21 cellular contexts compared by ENCODE assay signal in genomic region chr2:205001306-205001966, GRCh38.
"Had no signal": no experiment of that assay in that cellular context is flagged by ENCODE, and none has a peak within 500 bp of the region (broad histone marks: within the 10 kb centered on the region; RNA-seq: fewer than 3 reads in every experiment).

No MANE protein-coding gene starts in this region.

- DNase-seq: activated CD4-positive, alpha-beta T cell treated with anti-CD3 and anti-CD28 coated beads for 48 hours; activated CD4-positive, alpha-beta T cell treated with anti-CD3 and anti-CD28 coated beads, Interleukin-2, amount 50 U/mL, for 4 hours; activated CD4-positive, CD25-positive, alpha-beta regulatory T cell treated with anti-CD3 and anti-CD28 coated beads, Interleukin-2, amount 50 U/mL, for 72 hours; activated CD8-positive, alpha-beta memory T cell treated with anti-CD3 and anti-CD28 coated beads, Interleukin-2, amount 10 ng/mL, durations not matched to agents 7 days and 5 days; activated effector memory CD4-positive, alpha-beta T cell treated with Interleukin-2 at 50 U/mL for 16 hours; activated naive CD4-positive, alpha-beta T cell; activated T-cell treated with anti-CD3 and anti-CD28 coated beads, Interleukin-2, amount 50 U/mL, for 24 hours; Kasumi-1; KBM-7; NCI-H1105; NCI-H1436 treated with DMSO at 0.1 percent for 48 hours; NCI-H187; NCI-H2081; NCI-H226; PC-9; SHP77 treated with DMSO at 0.1 percent for 48 hours had no signal

- H3K4me1 Mint-ChIP-seq: central memory CD8-positive, alpha-beta T cell had no signal

- H3K27me3 Mint-ChIP-seq: activated CD8-positive, alpha-beta memory T cell treated with anti-CD3 and anti-CD28 coated beads, Interleukin-2, amount 10 ng/mL, durations not matched to agents 7 days and 5 days; activated naive CD4-positive, alpha-beta T cell treated with anti-CD3 and anti-CD28 coated beads, Interleukin-2, amount 50 U/mL, for 24 hours; activated T-cell treated with anti-CD3 and anti-CD28 coated beads, Interleukin-2, amount 50 U/mL, for 24 hours; central memory CD8-positive, alpha-beta T cell had no signal

- ATAC-seq: activated CD8-positive, alpha-beta memory T cell treated with anti-CD3 and anti-CD28 coated beads, Interleukin-2, amount 10 ng/mL, durations not matched to agents 7 days and 5 days; body of pancreas had no signal

- H3K4me3 Mint-ChIP-seq: activated CD8-positive, alpha-beta memory T cell treated with anti-CD3 and anti-CD28 coated beads, Interleukin-2, amount 10 ng/mL, durations not matched to agents 7 days and 5 days; activated naive CD4-positive, alpha-beta T cell treated with anti-CD3 and anti-CD28 coated beads, Interleukin-2, amount 50 U/mL, for 24 hours; activated T-cell treated with anti-CD3 and anti-CD28 coated beads, Interleukin-2, amount 50 U/mL, for 24 hours; activated T-helper 1 cell treated with anti-CD3 and anti-CD28 coated beads, Interleukin-12 subunit alpha, Interleukin-12 subunit beta, Interleukin-2, Interleukin-4 antibody, amounts not matched to agents 30 ng/mL and 10 ng/mL and 1 ng/mL, durations not matched to agents 14 hours and 24 hours and 36 hours; central memory CD8-positive, alpha-beta T cell had no signal

- H3K27ac Mint-ChIP-seq: activated CD8-positive, alpha-beta memory T cell treated with anti-CD3 and anti-CD28 coated beads, Interleukin-2, amount 10 ng/mL, durations not matched to agents 7 days and 5 days; activated naive CD4-positive, alpha-beta T cell treated with anti-CD3 and anti-CD28 coated beads, Interleukin-2, amount 50 U/mL, for 24 hours; activated T-cell treated with anti-CD3 and anti-CD28 coated beads, Interleukin-2, amount 50 U/mL, for 24 hours; T-helper 1 cell treated with Interleukin-12 subunit alpha and Interleukin-12 subunit beta and Interleukin-4 antibody, amounts not matched to agents 30 μg/mL and 1 μg/mL, for 36 hours had no signal

- H3K36me3 Mint-ChIP-seq: activated CD8-positive, alpha-beta memory T cell treated with anti-CD3 and anti-CD28 coated beads, Interleukin-2, amount 10 ng/mL, durations not matched to agents 7 days and 5 days had no signal

- H3K9me3 Mint-ChIP-seq: activated naive CD4-positive, alpha-beta T cell treated with anti-CD3 and anti-CD28 coated beads, Interleukin-2, amount 50 U/mL, for 24 hours; central memory CD8-positive, alpha-beta T cell had no signal
